ENCODE assay signal across 12 cellular contexts in the genomic region with DNA sequence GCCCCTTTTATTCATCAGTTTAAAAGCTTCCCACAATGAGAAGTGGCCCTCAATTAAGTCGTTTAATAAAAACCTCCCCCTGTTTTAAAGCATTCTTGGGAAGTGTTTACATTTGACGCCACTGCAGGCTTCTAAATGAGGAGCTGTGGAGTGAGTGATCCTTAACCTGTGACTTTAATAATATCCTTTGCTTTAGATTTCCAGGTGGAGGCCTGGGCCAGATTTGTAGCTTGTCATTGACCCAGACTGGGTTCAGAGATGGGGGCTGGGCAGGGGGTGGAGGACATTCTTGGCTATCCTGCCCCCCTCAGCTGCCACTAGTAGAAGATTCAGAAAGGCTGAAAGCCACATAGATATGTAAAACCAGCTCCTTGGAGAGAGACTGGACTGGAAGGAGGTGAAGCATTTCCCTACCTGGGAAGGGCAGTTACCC. TPM values are rescaled to one million over a fixed set of nuclear protein-coding genes. Genes with fewer than 3 reads are reported as not detected.
A peak's percentile ranks its signal among the peaks of the same experiment; 100 is the strongest.
DNase-seq lines count a peak whose midpoint lies in the region; ATAC-seq, FAIRE-seq and TF ChIP-seq lines count a peak whose summit lies in the region.
"Had no signal": no experiment of that assay in that cellular context is flagged by ENCODE, and none has a peak within 500 bp of the region (broad histone marks: within the 10 kb centered on the region; RNA-seq: fewer than 3 reads in every experiment).

No MANE protein-coding gene starts in this region.

- no peak overlapping the region for H3K4me3 ChIP-seq in mesodermal cell (ENCODE audit: extremely low read depth, insufficient read depth, low read length, poor library complexity, severe bottlenecking)
- H3K4me3 ChIP-seq in vagina: no peak overlapping the region

- H3K4me1 Mint-ChIP-seq in stimulated activated naive CD8-positive, alpha-beta T cell treated with anti-CD3 and anti-CD28 coated beads, Interleukin-15, amount 100 ng/mL, for 72 hours: no peaks in the 10 kb centered on the region

- intact Hi-C loops in vagina (cut with DNase I): no loop called here

- H3K4me3 Mint-ChIP-seq in stimulated activated naive CD8-positive, alpha-beta T cell treated with anti-CD3 and anti-CD28 coated beads, Interleukin-15, amount 100 ng/mL, for 72 hours: no peak overlapping the region

- peaks cover 14% of the 10 kb centered on the region for H3K36me3 ChIP-seq in mesodermal cell (ENCODE audit: control insufficient read depth, insufficient read depth, low read length)
- no peaks in the 10 kb centered on the region for H3K36me3 ChIP-seq in vagina

- TF ChIP-seq CTCF in vagina (IDR thresholded peaks at IDR 0.05): no peak

- peak overlapping the region; percentile 15 to 68 for H3K27ac Mint-ChIP-seq in stimulated activated naive CD8-positive, alpha-beta T cell treated with anti-CD3 and anti-CD28 coated beads, Interleukin-15, amount 100 ng/mL, for 72 hours

- H3K27ac ChIP-seq in mesodermal cell (ENCODE audit: low read depth, low read length, severe bottlenecking): peak overlapping the region; percentile 67
- H3K27ac ChIP-seq in vagina: peak overlapping the region; percentile 47

- peaks cover 0 to 6% of the 10 kb centered on the region in 2 donors for H3K9me3 Mint-ChIP-seq in stimulated activated naive CD8-positive, alpha-beta T cell treated with anti-CD3 and anti-CD28 coated beads, Interleukin-15, amount 100 ng/mL, for 72 hours

- H3K27me3 ChIP-seq in vagina: no peaks in the 10 kb centered on the region

- H3K4me1 ChIP-seq in mesodermal cell (ENCODE audit: control insufficient read depth, insufficient read depth, low read length, poor library complexity, severe bottlenecking): peaks cover 48% of the 10 kb centered on the region
- peaks cover 24% of the 10 kb centered on the region for H3K4me1 ChIP-seq in vagina

- DNase-seq in stimulated activated naive CD8-positive, alpha-beta T cell treated with anti-CD3 and anti-CD28 coated beads, Interleukin-15, amount 100 ng/mL, for 72 hours: no peak
- no peak for DNase-seq in stimulated activated naive CD8-positive, alpha-beta T cell treated with anti-CD3 and anti-CD28 coated beads, Interleukin-15, Interleukin-2, amounts not matched to agents 100 U/mL and 50 U/mL, for 24 hours
- no peak for DNase-seq in vagina (ENCODE audit: extremely low spot score in 2 of 2)
- DNase-seq in DMS114 treated with DMSO at 0.1 percent for 48 hours (lab: John Stamatoyannopoulos, UW; ENCODE audit: unreplicated experiment): no peak
- DNase-seq in germinal center (ENCODE audit: low spot score): no peak
- DNase-seq: activated CD4-positive, alpha-beta T cell treated with anti-CD3 and anti-CD28 coated beads for 4 hours; left ventricle myocardium superior; NCI-H1436 treated with DMSO at 0.1 percent for 48 hours; retina had no signal

- peaks cover 13% of the 10 kb centered on the region for H3K9me3 ChIP-seq in mesodermal cell (ENCODE audit: control insufficient read depth, low read length)
- no peaks in the 10 kb centered on the region for H3K9me3 ChIP-seq in vagina

- ATAC-seq in stimulated activated naive CD8-positive, alpha-beta T cell treated with anti-CD3 and anti-CD28 coated beads, Interleukin-15, amount 100 ng/mL, for 72 hours: no peak
- no peak for ATAC-seq in stimulated activated naive CD8-positive, alpha-beta T cell treated with anti-CD3 and anti-CD28 coated beads, Interleukin-15, Interleukin-2, amounts not matched to agents 100 U/mL and 50 U/mL, for 24 hours
- no peak for ATAC-seq in HG02642 (IDR thresholded peaks at IDR 0.05; ENCODE audit: poor library complexity, unreplicated experiment)

- TF ChIP-seq POLR2A in vagina (IDR thresholded peaks at IDR 0.05): no peak

- peak; percentile 33 for FAIRE-seq in endometrium (lab: Jason Lieb, UNC)

- H3K27me3 Mint-ChIP-seq in stimulated activated naive CD8-positive, alpha-beta T cell treated with anti-CD3 and anti-CD28 coated beads, Interleukin-15, amount 100 ng/mL, for 72 hours: no peaks in the 10 kb centered on the region

- WGBS in mesodermal cell (ENCODE audit: insufficient coverage in 2 of 2), 2 experiments: 0% methylated on average over 1 of the region's 2 CpGs

RNA-seq across cellular contexts. Expression of a gene that starts 11.4 kb away (rescaled TPM):
- 47.6 TPM for polyA plus RNA-seq in mesodermal cell (2013, experiment 1 of 2)
- 45.8 TPM for polyA plus RNA-seq in mesodermal cell (2013, experiment 2 of 2)
- 38.3 TPM for total RNA-seq in vagina
